29 cellular contexts compared by ENCODE assay signal in genomic region chrX:150564838-150565237, GRCh38.
"Had no signal": no experiment of that assay in that cellular context is flagged by ENCODE, and none has a peak within 500 bp of the region (broad histone marks: within the 10 kb centered on the region; RNA-seq: fewer than 3 reads in every experiment).

No MANE protein-coding gene starts in this region.

- H3K27me3 ChIP-seq: neural progenitor cell, ovary, spleen, thyroid gland, tibial nerve, upper lobe of left lung, vagina had no signal

- H3K27ac ChIP-seq: ovary, parathyroid adenoma, psoas muscle, skin epidermis, spleen, stomach, thoracic aorta, thyroid gland, tibial nerve, upper lobe of left lung, vagina had no signal

- H3K9ac ChIP-seq: neural progenitor cell, parathyroid adenoma had no signal

- H3K4me1 ChIP-seq: parathyroid adenoma, psoas muscle had no signal

- H3K4me3 Mint-ChIP-seq: naive thymus-derived CD8-positive, alpha-beta T cell; natural killer cell treated with Interleukin-12 subunit alpha and Interleukin-12 subunit beta and Interleukin-15 and Interleukin-18, amount 100 ng/mL, for 72 hours; nephron progenitor cell; neural progenitor cell; stimulated activated effector memory CD8-positive, alpha-beta T cell treated with anti-CD3 and anti-CD28 coated beads, Interleukin-12 subunit alpha, Interleukin-12 subunit beta, amount 100 ng/mL, for 72 hours; stimulated activated naive B cell treated with anti-CD40 and anti-IgM and Interleukin-4, amounts not matched to agents 10 μg/mL and 1 μg/mL and 100 μg/mL, for 72 hours; stimulated activated naive CD8-positive, alpha-beta T cell treated with anti-CD3 and anti-CD28 coated beads, Interleukin-15, Interleukin-2, amounts not matched to agents 100 ng/mL and 50 ng/mL, for 24 hours had no signal

- H2AFZ ChIP-seq: parathyroid adenoma had no signal

- H3K9me3 ChIP-seq: ovary, psoas muscle, spleen, stomach, thoracic aorta, thyroid gland, tibial nerve, upper lobe of left lung, vagina had no signal

- H3K9me3 Mint-ChIP-seq: naive thymus-derived CD8-positive, alpha-beta T cell; natural killer cell treated with Interleukin-12 subunit alpha and Interleukin-12 subunit beta and Interleukin-15 and Interleukin-18, amount 100 ng/mL, for 72 hours; stimulated activated effector memory CD8-positive, alpha-beta T cell treated with anti-CD3 and anti-CD28 coated beads, Interleukin-12 subunit alpha, Interleukin-12 subunit beta, amount 100 ng/mL, for 72 hours; stimulated activated naive B cell treated with anti-CD40 and anti-IgM and Interleukin-4, amounts not matched to agents 10 μg/mL and 1 μg/mL and 100 μg/mL, for 72 hours; stimulated activated naive CD8-positive, alpha-beta T cell treated with anti-CD3 and anti-CD28 coated beads, Interleukin-15, Interleukin-2, amounts not matched to agents 100 ng/mL and 50 ng/mL, for 24 hours had no signal

- H3K4me2 ChIP-seq: neural progenitor cell, smooth muscle cell had no signal

- H3K36me3 Mint-ChIP-seq: naive thymus-derived CD8-positive, alpha-beta T cell; natural killer cell treated with Interleukin-12 subunit alpha and Interleukin-12 subunit beta and Interleukin-15 and Interleukin-18, amount 100 ng/mL, for 72 hours; neural progenitor cell; stimulated activated effector memory CD8-positive, alpha-beta T cell treated with anti-CD3 and anti-CD28 coated beads, Interleukin-12 subunit alpha, Interleukin-12 subunit beta, amount 100 ng/mL, for 72 hours; stimulated activated naive B cell treated with anti-CD40 and anti-IgM and Interleukin-4, amounts not matched to agents 10 μg/mL and 1 μg/mL and 100 μg/mL, for 72 hours had no signal

- ATAC-seq: naive thymus-derived CD8-positive, alpha-beta T cell; natural killer cell treated with Interleukin-12 subunit alpha and Interleukin-12 subunit beta and Interleukin-15 and Interleukin-18, amount 100 ng/mL, for 72 hours; psoas muscle; right cardiac atrium; sciatic nerve; stimulated activated effector memory CD8-positive, alpha-beta T cell treated with anti-CD3 and anti-CD28 coated beads, Interleukin-12 subunit alpha, Interleukin-12 subunit beta, amount 100 ng/mL, for 72 hours; stimulated activated naive B cell treated with anti-CD40 and anti-IgM and Interleukin-4, amounts not matched to agents 10 μg/mL and 1 μg/mL and 100 μg/mL, for 72 hours had no signal

- DNase-seq: naive thymus-derived CD8-positive, alpha-beta T cell; nephron progenitor cell; occipital lobe; ovary; psoas muscle; right cardiac atrium; spleen; stimulated activated CD4-positive, alpha-beta T cell treated with anti-CD3 and anti-CD28 coated beads, Interleukin-12 subunit alpha, Interleukin-12 subunit beta, amount 100 ng/mL, for 4 hours; stimulated activated CD4-positive, alpha-beta T cell treated with anti-CD3 and anti-CD28 coated beads, Interleukin-1b, Interleukin-23, amount 100 ng/mL, for 48 hours; stimulated activated CD4-positive, alpha-beta T cell treated with anti-CD3 and anti-CD28 coated beads, Interleukin-4, amount 100 ng/mL, for 24 hours; stimulated activated naive B cell treated with anti-CD40 and anti-IgM and Interleukin-4, amounts not matched to agents 10 μg/mL and 1 μg/mL and 100 μg/mL, for 72 hours; stimulated activated naive CD4-positive, alpha-beta T cell treated with Interleukin-2 at 50 U/mL for 16 hours; stomach; thyroid gland; trophoblast cell; upper lobe of left lung had no signal

- H3K27ac Mint-ChIP-seq: naive thymus-derived CD8-positive, alpha-beta T cell; natural killer cell treated with Interleukin-12 subunit alpha and Interleukin-12 subunit beta and Interleukin-15 and Interleukin-18, amount 100 ng/mL, for 72 hours; nephron progenitor cell; neural progenitor cell; progenitor cell of endocrine pancreas; stimulated activated effector memory CD8-positive, alpha-beta T cell treated with anti-CD3 and anti-CD28 coated beads, Interleukin-12 subunit alpha, Interleukin-12 subunit beta, amount 100 ng/mL, for 72 hours; stimulated activated naive B cell treated with anti-CD40 and anti-IgM and Interleukin-4, amounts not matched to agents 10 μg/mL and 1 μg/mL and 100 μg/mL, for 72 hours; stimulated activated naive CD8-positive, alpha-beta T cell treated with anti-CD3 and anti-CD28 coated beads, Interleukin-15, Interleukin-2, amounts not matched to agents 100 ng/mL and 50 ng/mL, for 24 hours had no signal

- H3K36me3 ChIP-seq: neural progenitor cell, ovary, spleen, stomach, thoracic aorta, thyroid gland, tibial nerve, upper lobe of left lung, vagina had no signal

- H3K4me3 ChIP-seq: neural progenitor cell, ovary, psoas muscle, skin epidermis, smooth muscle cell, spleen, stomach, thoracic aorta, thyroid gland, tibial nerve, upper lobe of left lung, vagina had no signal

- FAIRE-seq: urothelium cell line had no signal

- H3K27me3 Mint-ChIP-seq: naive thymus-derived CD8-positive, alpha-beta T cell; progenitor cell of endocrine pancreas; stimulated activated naive CD8-positive, alpha-beta T cell treated with anti-CD3 and anti-CD28 coated beads, Interleukin-15, Interleukin-2, amounts not matched to agents 100 ng/mL and 50 ng/mL, for 24 hours had no signal
